ENCODE assay signal across 16 cellular contexts in the genomic region with DNA sequence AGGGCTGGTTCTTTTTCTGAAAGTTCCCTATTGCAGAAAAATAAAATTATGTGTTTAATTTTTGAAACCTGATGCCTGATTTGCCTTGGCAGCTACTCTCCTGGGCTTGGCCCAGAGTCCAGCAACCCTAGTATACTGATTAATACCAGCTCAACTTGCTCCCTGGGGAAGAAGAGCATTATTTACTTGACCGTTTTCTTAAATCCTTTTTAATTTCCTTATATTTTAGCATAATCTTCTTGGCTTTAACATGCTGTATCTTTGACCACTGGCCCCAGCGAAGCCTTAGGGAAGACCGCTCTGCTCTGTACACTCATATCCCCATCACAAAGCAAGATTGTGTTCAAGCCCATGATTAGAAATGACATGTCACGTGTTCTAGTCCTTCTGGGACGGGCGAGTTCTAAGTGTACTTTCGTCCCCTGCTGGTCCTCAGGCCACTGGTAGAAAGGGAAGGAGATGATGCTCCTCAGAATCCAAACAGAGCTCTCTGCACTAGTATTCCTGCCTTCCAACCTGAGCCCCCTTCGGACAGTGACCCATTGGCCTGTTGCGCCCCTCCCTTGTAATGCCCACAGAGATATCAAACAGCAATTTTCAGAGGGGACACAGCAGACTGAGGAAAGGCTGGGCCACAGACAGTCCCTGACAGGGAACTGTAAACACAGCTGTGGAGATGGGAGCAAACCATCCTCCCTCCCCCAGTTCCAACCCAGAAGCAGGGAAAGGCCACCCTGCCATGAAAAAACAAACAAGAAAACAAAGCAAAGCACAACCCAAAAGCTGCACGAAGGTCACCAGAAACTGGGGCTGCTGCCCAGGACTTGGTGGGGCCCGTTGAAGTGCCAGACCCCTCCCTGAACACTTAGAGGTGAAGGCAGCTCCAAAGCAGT. TPM values are rescaled to one million over a fixed set of nuclear protein-coding genes. Genes with fewer than 3 reads are reported as not detected.
A peak's percentile ranks its signal among the peaks of the same experiment; 100 is the strongest.
DNase-seq lines count a peak whose midpoint lies in the region; ATAC-seq and TF ChIP-seq lines count a peak whose summit lies in the region.
"Had no signal": no experiment of that assay in that cellular context is flagged by ENCODE, and none has a peak within 500 bp of the region (broad histone marks: within the 10 kb centered on the region; RNA-seq: fewer than 3 reads in every experiment).

No MANE protein-coding gene starts in this region.

- no peak overlapping the region for H3K27ac Mint-ChIP-seq in Caco-2 (ENCODE audit: unreplicated experiment)
- H3K27ac Mint-ChIP-seq: activated naive CD8-positive, alpha-beta T cell treated with anti-CD3 and anti-CD28 coated beads, Interleukin-2, amount 10 ng/mL, durations not matched to agents 7 days and 5 days; immature natural killer cell; stimulated activated naive B cell treated with anti-CD40 and anti-IgM and Interleukin-4, amounts not matched to agents 10 μg/mL and 1 μg/mL and 100 μg/mL, for 72 hours had no signal

- peaks cover 6% of the 10 kb centered on the region for H3K27me3 Mint-ChIP-seq in Caco-2 (ENCODE audit: insufficient read depth, unreplicated experiment)

- no peaks in the 10 kb centered on the region for H3K9me3 Mint-ChIP-seq in Caco-2 (ENCODE audit: unreplicated experiment)
- H3K9me3 Mint-ChIP-seq: activated naive CD8-positive, alpha-beta T cell treated with anti-CD3 and anti-CD28 coated beads, Interleukin-2, amount 10 ng/mL, durations not matched to agents 7 days and 5 days; immature natural killer cell; stimulated activated naive B cell treated with anti-CD40 and anti-IgM and Interleukin-4, amounts not matched to agents 10 μg/mL and 1 μg/mL and 100 μg/mL, for 72 hours had no signal

- intact Hi-C loops in cardiac septum (cut with DNase I) (loop anchor here (5.0 kb wide), 1 partner anchor 67 kb away; a partner anchor contains a TSS), left cardiac atrium (cut with DNase I) (no loop called here), left ventricle myocardium inferior (cut with micrococcal nuclease) (no loop called here), sigmoid colon (cut with DNase I) (no loop called here), Caco-2 (cut with micrococcal nuclease; ENCODE audit: unreplicated experiment) (no loop called here)

- TF ChIP-seq EP300 in sigmoid colon (IDR thresholded peaks at IDR 0.05): no peak

- H3K4me1 ChIP-seq in left ventricle myocardium inferior (peaks cover 54% of the 10 kb centered on the region), sigmoid colon (peaks cover 0 to 13% (median 8%) of the 10 kb centered on the region in 4 donors), Caco-2 (0 out of 2 replicates have a peak, but pooled peaks cover under 1% of the 10 kb centered on the region)

- CTCF ChIA-PET in Caco-2 (lab: Charles Lee): interaction anchor here (0.6 to 2.7 kb wide), 3 partner anchors 14 to 267 kb away, joined by 3 to 10 read pairs (median 3); no protein-coding TSS in a partner anchor

- H3K36me3 ChIP-seq in left ventricle myocardium inferior (no peaks in the 10 kb centered on the region), sigmoid colon (no peaks in the 10 kb centered on the region), Caco-2 (ENCODE audit: control insufficient read depth, insufficient read depth, low read length) (no peaks in the 10 kb centered on the region)

- ATAC-seq in left cardiac atrium (no peak), HG03521 (IDR thresholded peaks at IDR 0.05; ENCODE audit: unreplicated experiment) (no peak), HG03460 (IDR thresholded peaks at IDR 0.05; ENCODE audit: unreplicated experiment) (no peak)
- ATAC-seq: stimulated activated naive B cell treated with anti-CD40 and anti-IgM and Interleukin-4, amounts not matched to agents 10 μg/mL and 1 μg/mL and 100 μg/mL, for 72 hours had no signal

- H3K4me3 ChIP-seq in left ventricle myocardium inferior (no peak overlapping the region), sigmoid colon (no peak overlapping the region), Caco-2 (ENCODE audit: low read depth, low read length) (no peak overlapping the region)
- H3K4me3 ChIP-seq: coronary artery had no signal

- peaks cover 13% of the 10 kb centered on the region for H3K36me3 Mint-ChIP-seq in Caco-2 (ENCODE audit: insufficient read depth, unreplicated experiment)
- H3K36me3 Mint-ChIP-seq: activated naive CD8-positive, alpha-beta T cell treated with anti-CD3 and anti-CD28 coated beads, Interleukin-2, amount 10 ng/mL, durations not matched to agents 7 days and 5 days; immature natural killer cell; stimulated activated naive B cell treated with anti-CD40 and anti-IgM and Interleukin-4, amounts not matched to agents 10 μg/mL and 1 μg/mL and 100 μg/mL, for 72 hours had no signal

- peak overlapping the region; percentile 71 for H3K27ac ChIP-seq in left ventricle myocardium inferior (replicated peaks)
- peak overlapping the region; percentile 10 to 72 (median 22) for H3K27ac ChIP-seq in sigmoid colon

- BruUV-seq in Caco-2 (replicated peaks; lab: Mats Ljungman, UMichigan): no TSS peak

- TF ChIP-seq POLR2A in sigmoid colon (IDR thresholded peaks at IDR 0.05): no peak

- H3K4me3 Mint-ChIP-seq in Caco-2 (ENCODE audit: unreplicated experiment): no peak overlapping the region
- H3K4me3 Mint-ChIP-seq: activated naive CD8-positive, alpha-beta T cell treated with anti-CD3 and anti-CD28 coated beads, Interleukin-2, amount 10 ng/mL, durations not matched to agents 7 days and 5 days; immature natural killer cell; stimulated activated naive B cell treated with anti-CD40 and anti-IgM and Interleukin-4, amounts not matched to agents 10 μg/mL and 1 μg/mL and 100 μg/mL, for 72 hours had no signal

- DNase-seq in cardiac septum (ENCODE audit: low spot score) (peak; percentile 63), left cardiac atrium (no peak), left ventricle myocardium inferior (no peak), sigmoid colon (peak; percentile 70), Caco-2 (no peak)
- DNase-seq in activated T-cell treated with anti-CD3 and anti-CD28 coated beads, Interleukin-2, amount 50 U/mL, for 48 hours: no peak
- DNase-seq: activated CD4-positive, CD25-positive, alpha-beta regulatory T cell treated with anti-CD3 and anti-CD28 coated beads, Interleukin-2, amount 50 U/mL, for 72 hours; activated naive CD8-positive, alpha-beta T cell treated with anti-CD3 and anti-CD28 coated beads, Interleukin-2, amount 10 ng/mL, durations not matched to agents 7 days and 5 days; Calu3; immature natural killer cell; NCI-H2171 treated with DMSO at 0.1 percent for 48 hours; stimulated activated CD4-positive, alpha-beta T cell treated with anti-CD3 and anti-CD28 coated beads, Interleukin-4, amount 100 ng/mL, for 24 hours; stimulated activated naive B cell treated with anti-CD40 and anti-IgM and Interleukin-4, amounts not matched to agents 10 μg/mL and 1 μg/mL and 100 μg/mL, for 72 hours had no signal

- H3K27me3 ChIP-seq in left ventricle myocardium inferior (ENCODE audit: low read depth): no peaks in the 10 kb centered on the region
- H3K27me3 ChIP-seq in sigmoid colon: no peaks in the 10 kb centered on the region
- H3K27me3 ChIP-seq in Caco-2 (replicated peaks; ENCODE audit: control insufficient read depth, insufficient read depth, low read length): no peaks in the 10 kb centered on the region

- POLR2A ChIA-PET in Caco-2 (lab: Charles Lee): no interaction called here

- H3K9me3 ChIP-seq in left ventricle myocardium inferior (replicated peaks) (no peaks in the 10 kb centered on the region), sigmoid colon (no peaks in the 10 kb centered on the region), Caco-2 (no peaks in the 10 kb centered on the region)

- peaks cover 16% of the 10 kb centered on the region for H3K4me1 Mint-ChIP-seq in Caco-2 (ENCODE audit: low read depth, unreplicated experiment)

- WGBS in sigmoid colon, 2 donors: 79% methylated on average over 11 of the region's 11 CpGs

- TF ChIP-seq CTCF in left ventricle myocardium inferior (IDR thresholded peaks at IDR 0.05; ENCODE audit: borderline replicate concordance) (no peak), sigmoid colon (IDR thresholded peaks at IDR 0.05) (no peak), Caco-2 (IDR thresholded peaks at IDR 0.05; ENCODE audit: insufficient read depth in 1 of 2, low read depth in 1 of 2, low read length in 1 of 2, severe bottlenecking in 1 of 2, unreplicated experiment in 1 of 2) (no peak)

RNA-seq across cellular contexts. Expression of a gene that starts 4.3 kb away (rescaled TPM):
- total RNA-seq in cardiac septum (45.4 TPM), left cardiac atrium (10 to 100 TPM; 28.7 to 38.1 TPM), left ventricle myocardium inferior (43.3 TPM), sigmoid colon (10 to 100 TPM; 41.5 to 68.1 (median 42.3) TPM), Caco-2 (2022) (16.9 and 18.0 TPM in 2 replicates)
- polyA plus RNA-seq in sigmoid colon: 10 to 100 TPM in 1 of 3 donors, 1 to 10 TPM in 2; 5.3 to 24.1 (median 6.6) TPM

RNA-seq across cellular contexts. Expression of a gene that starts 11.9 kb away (rescaled TPM):
- total RNA-seq in cardiac septum: 45.8 TPM
- 10 to 100 TPM; 40.9 to 49.7 TPM for total RNA-seq in left cardiac atrium
- total RNA-seq in left ventricle myocardium inferior: 37.7 TPM
- total RNA-seq in sigmoid colon: 10 to 100 TPM; 11.2 to 26.6 (median 18.4) TPM
- polyA plus RNA-seq in sigmoid colon: 10 to 100 TPM in 2 of 3 donors, 1 to 10 TPM in 1; 2.3 to 21.0 (median 16.7) TPM
- total RNA-seq in Caco-2 (2022): 21.4 and 24.3 TPM in 2 replicates
- total RNA-seq: activated naive CD8-positive, alpha-beta T cell treated with anti-CD3 and anti-CD28 coated beads, Interleukin-2, amount 10 ng/mL, durations not matched to agents 7 days and 5 days; Calu3 had no signal
- polyA plus RNA-seq: immature natural killer cell had no signal

RNA-seq across cellular contexts. Expression of a gene that starts 24.1 kb away (rescaled TPM):
- total RNA-seq in cardiac septum (32.3 TPM), left cardiac atrium (10 to 100 TPM; 30.0 to 32.1 TPM), left ventricle myocardium inferior (37.5 TPM), sigmoid colon (10 to 100 TPM; 27.1 to 40.3 (median 37.3) TPM), Caco-2 (2022) (96.0 and 103 TPM in 2 replicates)
- 100 to 1,000 TPM; 103 to 135 (median 105) TPM for polyA plus RNA-seq in sigmoid colon

RNA-seq across cellular contexts. Expression of a gene that starts 31.3 kb away (rescaled TPM):
- total RNA-seq in cardiac septum: not detected
- not detected for total RNA-seq in left cardiac atrium
- total RNA-seq in left ventricle myocardium inferior: not detected
- under 1 TPM in 1 of 4 donors, not detected in 3; 0.28 TPM for total RNA-seq in sigmoid colon
- polyA plus RNA-seq in sigmoid colon: 10 to 100 TPM; 13.2 to 14.4 (median 14.0) TPM
- 3.3 and 4.1 TPM in 2 replicates for total RNA-seq in Caco-2 (2022)
- polyA plus RNA-seq: immature natural killer cell had no signal

RNA-seq across cellular contexts. Expression of a gene that starts 49.4 kb away (rescaled TPM):
- total RNA-seq in cardiac septum: 61.4 TPM
- 10 to 100 TPM; 60.3 to 63.9 TPM for total RNA-seq in left cardiac atrium
- 71.0 TPM for total RNA-seq in left ventricle myocardium inferior
- total RNA-seq in sigmoid colon: 100 to 1,000 TPM in 1 of 4 donors, 10 to 100 TPM in 3; 73.4 to 100 (median 98.2) TPM
- 100 to 1,000 TPM; 282 to 382 (median 295) TPM for polyA plus RNA-seq in sigmoid colon
- total RNA-seq in Caco-2 (2022): 63.5 and 63.6 TPM in 2 replicates

Comparison
In these comparisons a context has a peak if more than half of its experiments do, and no peak if none do; other contexts are left out.
1. DNase-seq: peak in cardiac septum (single experiment) and sigmoid colon (single experiment); none in left cardiac atrium (single experiment), left ventricle myocardium inferior (single experiment), Caco-2 (0 of 2) and activated T-cell treated with anti-CD3 and anti-CD28 coated beads, Interleukin-2, amount 50 U/mL, for 48 hours (0 of 2).